Comparison of ENCODE assay signal across 15 cellular contexts in the genomic region with DNA sequence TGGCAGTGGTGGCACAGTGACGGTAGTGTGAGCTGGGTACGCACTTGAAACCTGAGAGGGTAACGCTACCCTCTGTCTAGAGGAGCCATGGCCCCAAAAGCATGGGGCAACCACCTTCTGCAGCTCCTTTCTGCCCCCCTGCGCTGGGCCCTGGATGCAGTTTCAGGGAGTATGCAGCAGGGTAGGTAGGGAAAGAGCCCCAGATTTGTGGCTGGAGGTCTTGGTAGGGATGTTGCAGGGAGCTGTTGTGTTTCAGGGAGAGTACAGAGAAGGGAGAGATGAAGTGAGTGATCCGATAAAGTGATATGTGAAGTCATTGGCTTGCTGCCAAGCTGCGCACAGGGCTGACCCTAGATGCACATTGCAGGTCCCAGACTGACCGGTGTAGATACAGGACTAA. TPM values are rescaled to one million over a fixed set of nuclear protein-coding genes. Genes with fewer than 3 reads are reported as not detected.
DNase-seq lines count a peak whose midpoint lies in the region; ATAC-seq, FAIRE-seq and TF ChIP-seq lines count a peak whose summit lies in the region.
"Had no signal": no experiment of that assay in that cellular context is flagged by ENCODE, and none has a peak within 500 bp of the region (broad histone marks: within the 10 kb centered on the region; RNA-seq: fewer than 3 reads in every experiment).

No MANE protein-coding gene starts in this region.

- H3K4me3 Mint-ChIP-seq in naive B cell = peak overlapping the region in 1 of 8 donors; percentile 68
- H3K4me3 Mint-ChIP-seq in activated CD4-positive, alpha-beta T cell treated with anti-CD3 and anti-CD28 coated beads for 36 hours = no peak overlapping the region

- peaks cover 52 to 86% (median 75%) of the 10 kb centered on the region in 3 donors for H3K4me1 Mint-ChIP-seq in naive B cell
- peaks cover 26% of the 10 kb centered on the region for H3K4me1 Mint-ChIP-seq in activated CD4-positive, alpha-beta T cell treated with anti-CD3 and anti-CD28 coated beads for 36 hours

- POLR2A ChIA-PET in activated CD4-positive, alpha-beta T cell treated with anti-CD3 and anti-CD28 coated beads for 36 hours (lab: Charles Lee) = no interaction called here

- H3K9me3 Mint-ChIP-seq in naive B cell = peaks cover 0 to 3% (median 0%) of the 10 kb centered on the region in 7 donors
- H3K9me3 Mint-ChIP-seq in activated CD4-positive, alpha-beta T cell treated with anti-CD3 and anti-CD28 coated beads for 36 hours (ENCODE audit: low read depth) = no peaks in the 10 kb centered on the region

- H3K27me3 Mint-ChIP-seq in naive B cell = no peaks in the 10 kb centered on the region
- no peaks in the 10 kb centered on the region for H3K27me3 Mint-ChIP-seq in activated CD4-positive, alpha-beta T cell treated with anti-CD3 and anti-CD28 coated beads for 36 hours

- CTCF ChIA-PET in activated CD4-positive, alpha-beta T cell treated with anti-CD3 and anti-CD28 coated beads for 36 hours (lab: Charles Lee) = no interaction called here

- no peaks in the 10 kb centered on the region for H3K36me3 Mint-ChIP-seq in naive B cell
- peaks cover 10% of the 10 kb centered on the region for H3K36me3 Mint-ChIP-seq in activated CD4-positive, alpha-beta T cell treated with anti-CD3 and anti-CD28 coated beads for 36 hours (ENCODE audit: low read depth)

- no peak; the same call in 1 of the 2 replicates for TF ChIP-seq POLR2A in GM12891 (IDR thresholded peaks at IDR 0.05; ENCODE audit: low read depth, low read length)
- TF ChIP-seq POLR2A in Raji (IDR thresholded peaks at IDR 0.05; ENCODE audit: insufficient read depth, low read depth, low read length) = peak; percentile 23; the same call in 1 of the 2 replicates

- H3K27ac Mint-ChIP-seq in naive B cell = peak overlapping the region in 4 of 6 donors; percentile 14 to 76 (median 27)
- H3K27ac Mint-ChIP-seq in activated CD4-positive, alpha-beta T cell treated with anti-CD3 and anti-CD28 coated beads for 36 hours = no peak overlapping the region

- peak; percentile 28 for FAIRE-seq in GM12891 (lab: Jason Lieb, UNC)
- FAIRE-seq: pancreas had no signal

- DNase-seq in NCI-H2227 treated with DMSO at 0.1 percent for 48 hours (lab: John Stamatoyannopoulos, UW) (peak; percentile 10), NCI-H2227 (lab: John Stamatoyannopoulos, UW; ENCODE audit: unreplicated experiment) (no peak), GM12891 (ENCODE audit: insufficient read length, low spot score) (no peak), naive B cell (no peak)
- DNase-seq in activated CD4-positive, alpha-beta T cell treated with anti-CD3 and anti-CD28 coated beads for 36 hours = no peak
- DNase-seq: colonic mucosa, DMS153, esophagus squamous epithelium, mesenchymal stem cell had no signal

- ATAC-seq in naive B cell (ENCODE audit: low read depth in 2 of 2) = no peak
- no peak for ATAC-seq in activated CD4-positive, alpha-beta T cell treated with anti-CD3 and anti-CD28 coated beads for 36 hours
- ATAC-seq in HG02840 (IDR thresholded peaks at IDR 0.05; ENCODE audit: low FRiP score, unreplicated experiment) = no peak
- ATAC-seq in HG02571 (IDR thresholded peaks at IDR 0.05; ENCODE audit: unreplicated experiment) = no peak
- ATAC-seq: HCT116, pancreas had no signal

- intact Hi-C loops in activated CD4-positive, alpha-beta T cell treated with anti-CD3 and anti-CD28 coated beads for 36 hours (cut with DNase I, micrococcal nuclease) = no loop called here

TF ChIP-seq in GM12891, 5 proteins besides CTCF, POLR2A, EP300 and RAD21:
- TF ChIP-seq POLR2AphosphoS5 (IDR thresholded peaks at IDR 0.05; ENCODE audit: low read depth, low read length) = peak; percentile 58; the same call in 1 of the 2 replicates
- TF ChIP-seq TAF1 (IDR thresholded peaks at IDR 0.05; ENCODE audit: low read depth, low read length) = no peak
- no peak for TF ChIP-seq SPI1 (IDR thresholded peaks at IDR 0.05; ENCODE audit: low read depth, low read length)
- TF ChIP-seq POU2F2 (IDR thresholded peaks at IDR 0.05; ENCODE audit: low read depth, low read length) = no peak; the same call in 1 of the 2 replicates
- no peak for TF ChIP-seq PAX5 (IDR thresholded peaks at IDR 0.05; ENCODE audit: insufficient read depth, low read length, severe bottlenecking)
TF ChIP-seq in GM12891: peak in this region for 1.

RNA-seq across cellular contexts. Expression of a gene that starts 2.7 kb away (rescaled TPM):
- polyA plus RNA-seq in GM12891 (2012; ENCODE audit: low read depth, missing spikeins) = not detected
- not detected for polyA plus RNA-seq in naive B cell (ENCODE audit: low read depth in 6 of 6)
- total RNA-seq in activated CD4-positive, alpha-beta T cell treated with anti-CD3 and anti-CD28 coated beads for 36 hours = not detected
- total RNA-seq: activated CD8-positive, alpha-beta memory T cell treated with anti-CD3 and anti-CD28 coated beads for 36 hours had no signal

RNA-seq across cellular contexts. Expression of a gene that starts 14.3 kb away (rescaled TPM):
- 13.2 TPM for polyA plus RNA-seq in GM12891 (2012; ENCODE audit: low read depth, missing spikeins)
- polyA plus RNA-seq in naive B cell (ENCODE audit: low read depth in 6 of 6) = 10 to 100 TPM; 26.3 to 53.0 (median 31.4) TPM
- total RNA-seq in activated CD4-positive, alpha-beta T cell treated with anti-CD3 and anti-CD28 coated beads for 36 hours = 10 to 100 TPM; 27.0 to 29.9 TPM

RNA-seq across cellular contexts. Expression of a gene that starts 23.6 kb away (rescaled TPM):
- 92.7 TPM for polyA plus RNA-seq in GM12891 (2012; ENCODE audit: low read depth, missing spikeins)
- 100 to 1,000 TPM; 226 to 512 (median 348) TPM for polyA plus RNA-seq in naive B cell (ENCODE audit: low read depth in 6 of 6)
- 100 to 1,000 TPM; 106 to 117 TPM for total RNA-seq in activated CD4-positive, alpha-beta T cell treated with anti-CD3 and anti-CD28 coated beads for 36 hours

RNA-seq across cellular contexts. Expression of a gene that starts 36.1 kb away (rescaled TPM):
- polyA plus RNA-seq in GM12891 (2012; ENCODE audit: low read depth, missing spikeins) = 0.71 TPM
- 10 to 100 TPM in 1 of 6 donors, 1 to 10 TPM in 5; 1.9 to 18.5 (median 4.1) TPM for polyA plus RNA-seq in naive B cell (ENCODE audit: low read depth in 6 of 6)
- total RNA-seq in activated CD4-positive, alpha-beta T cell treated with anti-CD3 and anti-CD28 coated beads for 36 hours = 10 to 100 TPM; 18.2 to 18.3 TPM

RNA-seq across cellular contexts. Expression of a gene that starts 55.3 kb away (rescaled TPM):
- polyA plus RNA-seq in GM12891 (2012; ENCODE audit: low read depth, missing spikeins) = 117 TPM
- 100 to 1,000 TPM in 2 of 6 donors, 10 to 100 TPM in 4; 80.6 to 128 (median 88.6) TPM for polyA plus RNA-seq in naive B cell (ENCODE audit: low read depth in 6 of 6)
- total RNA-seq in activated CD4-positive, alpha-beta T cell treated with anti-CD3 and anti-CD28 coated beads for 36 hours = 100 to 1,000 TPM; 250 to 347 TPM
